ENCODE assay signal across 21 cellular contexts in genomic region chr16:53816211-53816610, GRCh38.
A peak's percentile ranks its signal among the peaks of the same experiment; 100 is the strongest.
DNase-seq lines count a peak whose midpoint lies in the region; ATAC-seq and TF ChIP-seq lines count a peak whose summit lies in the region.
"Had no signal": no experiment of that assay in that cellular context is flagged by ENCODE, and none has a peak within 500 bp of the region (broad histone marks: within the 10 kb centered on the region; RNA-seq: fewer than 3 reads in every experiment).

No MANE protein-coding gene starts in this region.

- no peak overlapping the region for H3K27ac ChIP-seq in IMR-90 (ENCODE audit: insufficient read depth, low read length)
- H3K27ac ChIP-seq: gastrocnemius medialis, Peyer's patch, right atrium auricular region, upper lobe of left lung had no signal

- no peaks in the 10 kb centered on the region for H3K9me3 ChIP-seq in IMR-90 (ENCODE audit: control insufficient read depth, insufficient read depth, low read length)
- H3K9me3 ChIP-seq: gastrocnemius medialis, Peyer's patch, right atrium auricular region, upper lobe of left lung had no signal

- H3K4me3 Mint-ChIP-seq in MCF 10A (ENCODE audit: unreplicated experiment) = no peak overlapping the region
- H3K4me3 Mint-ChIP-seq in activated CD4-positive, alpha-beta T cell treated with anti-CD3 and anti-CD28 coated beads, Interleukin-2, amount 10 ng/mL, durations not matched to agents 7 days and 5 days = no peak overlapping the region
- H3K4me3 Mint-ChIP-seq: endodermal cell; stimulated activated naive CD8-positive, alpha-beta T cell treated with anti-CD3 and anti-CD28 coated beads, Interleukin-15, amount 100 ng/mL, for 72 hours had no signal

- H3K18ac ChIP-seq in IMR-90 (ENCODE audit: low read depth, low read length) = peak overlapping the region; percentile 17

- H3K4ac ChIP-seq in IMR-90 (ENCODE audit: low read depth, low read length) = peak overlapping the region; percentile 89

- no peaks in the 10 kb centered on the region for H4K20me1 ChIP-seq in IMR-90 (ENCODE audit: insufficient read depth, low read length)

- H3K4me1 Mint-ChIP-seq in MCF 10A (ENCODE audit: insufficient read depth, unreplicated experiment) = peaks cover 31% of the 10 kb centered on the region
- H3K4me1 Mint-ChIP-seq in activated CD4-positive, alpha-beta T cell treated with anti-CD3 and anti-CD28 coated beads, Interleukin-2, amount 10 ng/mL, durations not matched to agents 7 days and 5 days = peaks cover 8% of the 10 kb centered on the region

- peaks cover 10% of the 10 kb centered on the region for H3K4me1 ChIP-seq in IMR-90 (ENCODE audit: control insufficient read depth, insufficient read depth, low read length)
- H3K4me1 ChIP-seq: Peyer's patch, right atrium auricular region had no signal

- H3K56ac ChIP-seq in IMR-90 (ENCODE audit: extremely low read depth, insufficient read depth, low read length) = no peak overlapping the region; the same call in 1 of the 2 replicates

- no peak overlapping the region for H3K9ac ChIP-seq in IMR-90 (ENCODE audit: low read depth, low read length)

- TF ChIP-seq RAD21 in IMR-90 (IDR thresholded peaks at IDR 0.05; ENCODE audit: low read length) = no peak

- ATAC-seq in IMR-90 (ENCODE audit: low read depth) = no peak
- ATAC-seq: gastrocnemius medialis; left lobe of liver; stimulated activated naive CD8-positive, alpha-beta T cell treated with anti-CD3 and anti-CD28 coated beads, Interleukin-15, amount 100 ng/mL, for 72 hours had no signal

- H3K9me3 Mint-ChIP-seq in MCF 10A (ENCODE audit: unreplicated experiment) = peaks cover 6% of the 10 kb centered on the region
- peaks cover 2% of the 10 kb centered on the region for H3K9me3 Mint-ChIP-seq in activated CD4-positive, alpha-beta T cell treated with anti-CD3 and anti-CD28 coated beads, Interleukin-2, amount 10 ng/mL, durations not matched to agents 7 days and 5 days
- H3K9me3 Mint-ChIP-seq: endodermal cell had no signal

- DNase-seq in AG08395 (ENCODE audit: low spot score) (peak; percentile 31), IMR-90 (no peak), MCF 10A (ENCODE audit: unreplicated experiment) (peak; percentile 66), iris pigment epithelial cell (ENCODE audit: low read depth) (peak; percentile 60), NCI-H1048 (lab: John Stamatoyannopoulos, UW) (no peak), NCI-H2171 (lab: John Stamatoyannopoulos, UW) (no peak), NCI-H345 (lab: John Stamatoyannopoulos, UW) (no peak)
- DNase-seq in activated CD4-positive, alpha-beta T cell treated with anti-CD3 and anti-CD28 coated beads, Interleukin-2, amount 10 ng/mL, durations not matched to agents 7 days and 5 days = no peak
- DNase-seq: activated CD4-positive, alpha-beta T cell treated with anti-CD3 and anti-CD28 coated beads for 4 hours; cerebellar nuclear complex; endodermal cell; gastrocnemius medialis; KG1; NCI-H1105 treated with DMSO at 0.1 percent for 48 hours; NCI-H774; nucleus accumbens; Peyer's patch; stimulated activated naive CD8-positive, alpha-beta T cell treated with anti-CD3 and anti-CD28 coated beads, Interleukin-15, amount 100 ng/mL, for 72 hours; upper lobe of left lung had no signal

- TF ChIP-seq CTCF in IMR-90 (conservative IDR thresholded peaks at IDR 0.05; ENCODE audit: low read depth, low read length) = no peak
- no peak for TF ChIP-seq CTCF in MCF 10A (IDR thresholded peaks at IDR 0.05; ENCODE audit: unreplicated experiment)

- H3K14ac ChIP-seq in IMR-90 (replicated peaks; ENCODE audit: low read depth, low read length) = peak overlapping the region; percentile 64

- intact Hi-C loops in IMR-90 (cut with micrococcal nuclease) (loop anchor here (5.0 kb wide), 1 partner anchor 39 kb away; no protein-coding TSS in a partner anchor), MCF 10A (cut with micrococcal nuclease) (loop anchor here (5.0 kb wide), 2 partner anchors 34 to 51 kb away; no protein-coding TSS in a partner anchor)

- peak overlapping the region; percentile 79 for H2BK5ac ChIP-seq in IMR-90 (ENCODE audit: low read depth, low read length, poor library complexity, severe bottlenecking)

- H4K5ac ChIP-seq in IMR-90 (ENCODE audit: low read depth, low read length) = peak overlapping the region; percentile 35

- H3K23ac ChIP-seq in IMR-90 (ENCODE audit: low read depth, low read length) = 0 out of 2 replicates have a peak overlapping the region, but pooled peaks have one; percentile 43

- H3K79me1 ChIP-seq in IMR-90 (ENCODE audit: low read depth in 1 of 2, low read length in 2 of 2) = peaks cover 21 to 25% of the 10 kb centered on the region in 2 experiments; a peak in 3 of 4 replicates

- no peak overlapping the region for H3K4me3 ChIP-seq in IMR-90 (ENCODE audit: insufficient read depth, low read depth, low read length)
- H3K4me3 ChIP-seq: gastrocnemius medialis, Peyer's patch, right atrium auricular region, upper lobe of left lung had no signal

- H2BK120ac ChIP-seq in IMR-90 (ENCODE audit: low read depth, low read length) = peak overlapping the region; percentile 90

- CTCF ChIA-PET in IMR-90 (lab: Yijun Ruan, JAX) = interaction anchor here (0.6 to 1.7 kb wide), 3 partner anchors 9 to 53 kb away, joined by 3 to 7 read pairs (median 4); no protein-coding TSS in a partner anchor
- CTCF ChIA-PET in MCF 10A (lab: Yijun Ruan, JAX) = interaction anchor here (0.6 to 1.4 kb wide), 3 partner anchors 9 to 647 kb away, joined by 4 to 7 read pairs (median 5); no protein-coding TSS in a partner anchor
- CTCF ChIA-PET in activated CD4-positive, alpha-beta T cell treated with anti-CD3 and anti-CD28 coated beads, Interleukin-2, amount 10 ng/mL, durations not matched to agents 7 days and 5 days (lab: Charles Lee) = interaction anchor here (1.1 kb wide), 1 partner anchor 31 kb away, joined by 3 read pairs; no protein-coding TSS in a partner anchor

- H2BK20ac ChIP-seq in IMR-90 (ENCODE audit: low read depth, low read length) = peak overlapping the region; percentile 94

- peak overlapping the region; percentile 74 for H3K27ac Mint-ChIP-seq in MCF 10A (ENCODE audit: low read depth, unreplicated experiment)
- H3K27ac Mint-ChIP-seq in activated CD4-positive, alpha-beta T cell treated with anti-CD3 and anti-CD28 coated beads, Interleukin-2, amount 10 ng/mL, durations not matched to agents 7 days and 5 days = no peak overlapping the region

- peaks cover 2% of the 10 kb centered on the region; the same call in 1 of the 2 replicates for H3K36me3 ChIP-seq in IMR-90 (ENCODE audit: control insufficient read depth, insufficient read depth, low read length)

- dilution Hi-C loops in IMR-90 (cut with HindIII; ENCODE audit: low sequenced_read_pairs, unreplicated experiment) = no loop called here

- in situ Hi-C loops in IMR-90 (cut with MboI; ENCODE audit: low sequenced_read_pairs) = no loop called here

- H2BK15ac ChIP-seq in IMR-90 (ENCODE audit: low read depth, low read length) = peak overlapping the region; percentile 89; the same call in 2 of the 3 replicates

- 100% methylated on average over 2 of the region's 2 CpGs; no CpG with 5 or more reads in 1 of the 2 experiments for WGBS in IMR-90 (ENCODE audit: extremely low coverage in 2 of 2, insufficient read length in 1 of 2), 2 experiments

- H3K27me3 Mint-ChIP-seq in MCF 10A (ENCODE audit: insufficient read depth, unreplicated experiment) = no peaks in the 10 kb centered on the region
- H3K27me3 Mint-ChIP-seq in activated CD4-positive, alpha-beta T cell treated with anti-CD3 and anti-CD28 coated beads, Interleukin-2, amount 10 ng/mL, durations not matched to agents 7 days and 5 days = no peaks in the 10 kb centered on the region
- H3K27me3 Mint-ChIP-seq: stimulated activated naive CD8-positive, alpha-beta T cell treated with anti-CD3 and anti-CD28 coated beads, Interleukin-15, amount 100 ng/mL, for 72 hours had no signal

- peak overlapping the region; percentile 81 for H2AK5ac ChIP-seq in IMR-90 (ENCODE audit: low read depth, low read length)

- no peaks in the 10 kb centered on the region for H3K27me3 ChIP-seq in IMR-90 (ENCODE audit: control insufficient read depth, insufficient read depth, low read length)
- H3K27me3 ChIP-seq: gastrocnemius medialis, Peyer's patch, right atrium auricular region, upper lobe of left lung had no signal

- H4K8ac ChIP-seq in IMR-90 (ENCODE audit: low read depth in 2 of 2, low read length in 2 of 2) = peak overlapping the region; percentile 21 to 89; a peak in 3 of 4 replicates

- H3K4me2 ChIP-seq in IMR-90 (ENCODE audit: low read depth, low read length) = no peak overlapping the region

- peak overlapping the region; percentile 94 for H4K91ac ChIP-seq in IMR-90 (ENCODE audit: insufficient read depth, low read depth, low read length)

- peaks cover 11% of the 10 kb centered on the region; the same call in 1 of the 2 replicates for H3K9me1 ChIP-seq in IMR-90 (ENCODE audit: insufficient read depth, low read length)

- POLR2A ChIA-PET in IMR-90 (lab: Charles Lee; ENCODE audit: unreplicated experiment) = no interaction called here
- POLR2A ChIA-PET in MCF 10A (lab: Yijun Ruan, JAX) = interaction anchor here (0.9 to 3.3 kb wide), 8 partner anchors 10 to 65 kb away, joined by 3 to 23 read pairs (median 10); no protein-coding TSS in a partner anchor
- POLR2A ChIA-PET in activated CD4-positive, alpha-beta T cell treated with anti-CD3 and anti-CD28 coated beads, Interleukin-2, amount 10 ng/mL, durations not matched to agents 7 days and 5 days (lab: Charles Lee) = no interaction called here

- H3K36me3 Mint-ChIP-seq in MCF 10A (ENCODE audit: insufficient read depth, unreplicated experiment) = peaks cover 34% of the 10 kb centered on the region
- peaks cover 15% of the 10 kb centered on the region for H3K36me3 Mint-ChIP-seq in activated CD4-positive, alpha-beta T cell treated with anti-CD3 and anti-CD28 coated beads, Interleukin-2, amount 10 ng/mL, durations not matched to agents 7 days and 5 days (ENCODE audit: low read depth)

- H2AFZ ChIP-seq in IMR-90 (replicated peaks; ENCODE audit: low read length, poor library complexity) = no peak overlapping the region

- H2AK9ac ChIP-seq in IMR-90 (replicated peaks; ENCODE audit: low read depth, low read length, poor library complexity) = no peak overlapping the region

- no peak for TF ChIP-seq POLR2A in IMR-90 (IDR thresholded peaks at IDR 0.05; ENCODE audit: low read depth, low read length)

- no TSS peak for BruUV-seq in IMR-90 (replicated peaks; lab: Mats Ljungman, UMichigan)
- no TSS peak for BruUV-seq in MCF 10A (replicated peaks; lab: Mats Ljungman, UMichigan)

TF ChIP-seq in IMR-90, 13 proteins besides CTCF, POLR2A, EP300 and RAD21 (continues in another document):
- TF ChIP-seq ELK1 (IDR thresholded peaks at IDR 0.05; ENCODE audit: borderline replicate concordance, low read depth, low read length) = no peak

Comparison
In these comparisons a context has a peak if more than half of its experiments do, and no peak if none do; other contexts are left out.
1. DNase-seq: peak in AG08395 (single experiment), MCF 10A (single experiment) and iris pigment epithelial cell (single experiment); none in IMR-90 (single experiment), NCI-H1048 (single experiment), NCI-H2171 (single experiment), NCI-H345 (single experiment) and activated CD4-positive, alpha-beta T cell treated with anti-CD3 and anti-CD28 coated beads, Interleukin-2, amount 10 ng/mL, durations not matched to agents 7 days and 5 days (single experiment).